Comparison of ENCODE assay signal across 8 cellular contexts in the genomic region with DNA sequence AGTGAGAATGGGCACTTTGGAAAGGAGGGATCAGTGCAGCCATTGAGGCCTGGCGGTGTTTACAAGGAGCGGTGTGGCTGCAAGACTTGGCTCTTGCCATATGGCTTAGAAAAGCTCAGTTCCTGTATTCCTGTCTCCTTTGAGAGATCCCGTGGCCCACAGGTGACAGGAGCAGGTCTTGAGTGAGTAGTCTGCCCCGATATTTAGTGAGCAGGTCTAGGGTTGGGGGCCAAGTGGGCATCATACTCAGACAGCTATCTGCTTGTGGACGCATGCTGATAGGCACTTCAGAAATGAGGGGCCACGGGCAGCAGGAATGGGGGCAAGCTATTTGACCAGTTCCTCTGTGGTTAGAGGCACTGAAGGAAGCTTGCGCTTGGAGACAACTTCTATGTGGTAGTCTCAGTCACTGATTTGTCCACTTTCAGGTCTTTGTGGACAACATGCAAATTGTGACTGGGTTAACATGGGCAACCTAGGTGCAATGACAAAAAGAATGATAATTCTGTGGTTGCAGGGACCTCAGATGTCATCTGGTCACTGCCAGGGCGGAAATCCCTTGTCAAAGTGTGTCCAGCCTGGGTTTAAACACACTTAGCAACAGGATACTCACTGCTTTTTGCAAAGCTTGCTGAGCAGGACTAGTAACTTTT. TPM values are rescaled to one million over a fixed set of nuclear protein-coding genes. Genes with fewer than 3 reads are reported as not detected.
DNase-seq lines count a peak whose midpoint lies in the region; FAIRE-seq and TF ChIP-seq lines count a peak whose summit lies in the region.

No MANE protein-coding gene starts in this region.

- CTCF ChIA-PET in activated naive CD4-positive, alpha-beta T cell treated with anti-CD3 and anti-CD28 coated beads for 36 hours (lab: Charles Lee) = interaction anchor here (1.0 to 1.6 kb wide), 3 partner anchors 44 to 285 kb away, joined by 3 read pairs; no protein-coding TSS in a partner anchor

- peaks cover 40% of the 10 kb centered on the region for H3K4me1 Mint-ChIP-seq in activated naive CD4-positive, alpha-beta T cell treated with anti-CD3 and anti-CD28 coated beads for 36 hours (ENCODE audit: low read depth)
- H3K4me1 Mint-ChIP-seq in activated T-helper 1 cell treated with anti-CD3 and anti-CD28 coated beads, Interleukin-12 subunit alpha, Interleukin-12 subunit beta, Interleukin-2, Interleukin-4 antibody, amounts not matched to agents 30 ng/mL and 10 ng/mL and 1 ng/mL, durations not matched to agents 14 hours and 24 hours and 36 hours (ENCODE audit: low read depth) = peaks cover 46% of the 10 kb centered on the region

- DNase-seq in activated naive CD4-positive, alpha-beta T cell treated with anti-CD3 and anti-CD28 coated beads for 36 hours = no peak
- no peak for DNase-seq in activated naive CD4-positive, alpha-beta T cell treated with anti-CD3 and anti-CD28 coated beads, Interleukin-2, amount 50 U/mL, for 16 hours
- DNase-seq in activated T-helper 1 cell treated with anti-CD3 and anti-CD28 coated beads, Interleukin-12 subunit alpha, Interleukin-12 subunit beta, Interleukin-2, Interleukin-4 antibody, amounts not matched to agents 30 ng/mL and 10 ng/mL and 1 ng/mL, durations not matched to agents 14 hours and 24 hours and 36 hours (ENCODE audit: low spot score) = no peak
- DNase-seq in keratinocyte (ENCODE audit: low read depth, low spot score) (no peak), tibial nerve (ENCODE audit: low spot score in 2 of 2) (no peak), DMS79 (lab: John Stamatoyannopoulos, UW) (no peak), HuH-7 (ENCODE audit: low spot score) (no peak), EL (no peak)

- intact Hi-C loops in activated naive CD4-positive, alpha-beta T cell treated with anti-CD3 and anti-CD28 coated beads for 36 hours (cut with micrococcal nuclease) = loop anchor here (10.0 kb wide), 2 partner anchors 843 to 1383 kb away; partner anchors contain the start of genes ABHD17C and FAH
- intact Hi-C loops in activated T-helper 1 cell treated with anti-CD3 and anti-CD28 coated beads, Interleukin-12 subunit alpha, Interleukin-12 subunit beta, Interleukin-2, Interleukin-4 antibody, amounts not matched to agents 30 ng/mL and 10 ng/mL and 1 ng/mL, durations not matched to agents 14 hours and 24 hours and 36 hours (cut with micrococcal nuclease) = loop anchor here (1.0 to 5.0 kb wide), 3 partner anchors 585 to 875 kb away; partner anchors contain the start of genes FAH and MTHFS

- H3K4me1 ChIP-seq in keratinocyte (ENCODE audit: control insufficient read depth, extremely low read depth, insufficient read depth, low read length) (peaks cover 33% of the 10 kb centered on the region), tibial nerve (peaks cover 0 to 24% (median 7%) of the 10 kb centered on the region in 4 donors)

- H3K4me3 Mint-ChIP-seq in activated naive CD4-positive, alpha-beta T cell treated with anti-CD3 and anti-CD28 coated beads for 36 hours = peak overlapping the region; percentile 85
- H3K4me3 Mint-ChIP-seq in activated T-helper 1 cell treated with anti-CD3 and anti-CD28 coated beads, Interleukin-12 subunit alpha, Interleukin-12 subunit beta, Interleukin-2, Interleukin-4 antibody, amounts not matched to agents 30 ng/mL and 10 ng/mL and 1 ng/mL, durations not matched to agents 14 hours and 24 hours and 36 hours = peak overlapping the region; percentile 95

- H3K27me3 ChIP-seq in keratinocyte (ENCODE audit: control insufficient read depth, extremely low read depth, insufficient read depth, low read length) (peaks cover 11% of the 10 kb centered on the region), tibial nerve (no peaks in the 10 kb centered on the region)

- H3K9me3 ChIP-seq in keratinocyte (ENCODE audit: control insufficient read depth, low read depth, low read length) (no peaks in the 10 kb centered on the region), tibial nerve (no peaks in the 10 kb centered on the region)

- H3K36me3 Mint-ChIP-seq in activated naive CD4-positive, alpha-beta T cell treated with anti-CD3 and anti-CD28 coated beads for 36 hours (ENCODE audit: low read depth) = peaks cover 40% of the 10 kb centered on the region
- H3K36me3 Mint-ChIP-seq in activated T-helper 1 cell treated with anti-CD3 and anti-CD28 coated beads, Interleukin-12 subunit alpha, Interleukin-12 subunit beta, Interleukin-2, Interleukin-4 antibody, amounts not matched to agents 30 ng/mL and 10 ng/mL and 1 ng/mL, durations not matched to agents 14 hours and 24 hours and 36 hours (ENCODE audit: low read depth) = peaks cover 39% of the 10 kb centered on the region

- H3K4me2 ChIP-seq in keratinocyte (ENCODE audit: control insufficient read depth, extremely low read depth, insufficient read depth, low read depth, low read length) = peak overlapping the region; percentile 79

- no peak for FAIRE-seq in keratinocyte (lab: Jason Lieb, UNC)

- H3K9me1 ChIP-seq in keratinocyte (ENCODE audit: control insufficient read depth, extremely low read depth, insufficient read depth, low read length) = no peaks in the 10 kb centered on the region

- H3K79me2 ChIP-seq in keratinocyte (ENCODE audit: control insufficient read depth, insufficient read depth, low read length) = peaks cover 46% of the 10 kb centered on the region

- WGBS in tibial nerve, 2 donors = 66 to 71% methylated on average over 8 of the region's 8 CpGs

- peak overlapping the region; percentile 82 for H3K9ac ChIP-seq in keratinocyte (ENCODE audit: control insufficient read depth, extremely low read depth, insufficient read depth, low read length)

- H2AFZ ChIP-seq in keratinocyte (ENCODE audit: control insufficient read depth, low read length) = peak overlapping the region; percentile 85

- peaks cover 14% of the 10 kb centered on the region for H3K27me3 Mint-ChIP-seq in activated naive CD4-positive, alpha-beta T cell treated with anti-CD3 and anti-CD28 coated beads for 36 hours (ENCODE audit: low read depth)
- peaks cover 25% of the 10 kb centered on the region for H3K27me3 Mint-ChIP-seq in activated T-helper 1 cell treated with anti-CD3 and anti-CD28 coated beads, Interleukin-12 subunit alpha, Interleukin-12 subunit beta, Interleukin-2, Interleukin-4 antibody, amounts not matched to agents 30 ng/mL and 10 ng/mL and 1 ng/mL, durations not matched to agents 14 hours and 24 hours and 36 hours (ENCODE audit: insufficient read depth)

- dilution Hi-C loops in keratinocyte (cut with MboI; ENCODE audit: extremely low pct_ligation_motif_present, low sequenced_read_pairs) = no loop called here

- peaks cover 15 to 25% of the 10 kb centered on the region in 2 experiments for H3K36me3 ChIP-seq in keratinocyte (ENCODE audit: control insufficient read depth in 2 of 2, extremely low read depth in 1 of 2, insufficient read depth in 2 of 2, low read length in 2 of 2)
- peaks cover 0 to 37% (median 0%) of the 10 kb centered on the region in 3 donors for H3K36me3 ChIP-seq in tibial nerve

- no peaks in the 10 kb centered on the region for H3K9me3 Mint-ChIP-seq in activated naive CD4-positive, alpha-beta T cell treated with anti-CD3 and anti-CD28 coated beads for 36 hours
- no peaks in the 10 kb centered on the region for H3K9me3 Mint-ChIP-seq in activated T-helper 1 cell treated with anti-CD3 and anti-CD28 coated beads, Interleukin-12 subunit alpha, Interleukin-12 subunit beta, Interleukin-2, Interleukin-4 antibody, amounts not matched to agents 30 ng/mL and 10 ng/mL and 1 ng/mL, durations not matched to agents 14 hours and 24 hours and 36 hours

- H3K4me3 ChIP-seq in keratinocyte (ENCODE audit: control insufficient read depth in 2 of 3, extremely low read depth in 1 of 3, insufficient read depth in 2 of 3, low read depth in 1 of 3, low read length in 3 of 3) = peak overlapping the region; percentile 72 to 89 (median 84)
- peak overlapping the region; percentile 60 to 68 (median 64) for H3K4me3 ChIP-seq in tibial nerve

- no peak for TF ChIP-seq CTCF in keratinocyte (optimal IDR thresholded peaks at IDR 0.05 in 1 of 3, IDR thresholded peaks at IDR 0.05 in 1 of 3, conservative IDR thresholded peaks at IDR 0.05 in 1 of 3; ENCODE audit: extremely low read depth in 1 of 3, insufficient read depth in 2 of 3, low read length in 3 of 3)
- no peak for TF ChIP-seq CTCF in tibial nerve (IDR thresholded peaks at IDR 0.05)

- no peaks in the 10 kb centered on the region for H4K20me1 ChIP-seq in keratinocyte (ENCODE audit: control insufficient read depth, extremely low read depth, insufficient read depth, low read length)

- no peak overlapping the region for H3K27ac Mint-ChIP-seq in activated naive CD4-positive, alpha-beta T cell treated with anti-CD3 and anti-CD28 coated beads for 36 hours
- peak overlapping the region; percentile 68 for H3K27ac Mint-ChIP-seq in activated T-helper 1 cell treated with anti-CD3 and anti-CD28 coated beads, Interleukin-12 subunit alpha, Interleukin-12 subunit beta, Interleukin-2, Interleukin-4 antibody, amounts not matched to agents 30 ng/mL and 10 ng/mL and 1 ng/mL, durations not matched to agents 14 hours and 24 hours and 36 hours

- TF ChIP-seq EP300 in tibial nerve (IDR thresholded peaks at IDR 0.05) = no peak

- no peak for TF ChIP-seq POLR2A in tibial nerve (IDR thresholded peaks at IDR 0.05)

- H3K27ac ChIP-seq in keratinocyte (ENCODE audit: control insufficient read depth, insufficient read depth, low read length) = peak overlapping the region; percentile 59
- peak overlapping the region in 1 of 4 donors; percentile 4 for H3K27ac ChIP-seq in tibial nerve

RNA-seq across cellular contexts. Expression of gene TMED3, which starts 1.1 kb away (rescaled TPM):
- total RNA-seq in activated naive CD4-positive, alpha-beta T cell treated with anti-CD3 and anti-CD28 coated beads for 36 hours = 10 to 100 TPM; 37.6 to 37.9 TPM
- total RNA-seq in activated T-helper 1 cell treated with anti-CD3 and anti-CD28 coated beads, Interleukin-12 subunit alpha, Interleukin-12 subunit beta, Interleukin-2, Interleukin-4 antibody, amounts not matched to agents 30 ng/mL and 10 ng/mL and 1 ng/mL, durations not matched to agents 14 hours and 24 hours and 36 hours = 60.8 and 63.4 TPM in 2 replicates
- 137 to 203 TPM (median 144 TPM) in 3 replicates for polyA plus RNA-seq in keratinocyte
- 57.0 TPM for polyA plus RNA-seq in keratinocyte (2011; ENCODE audit: low read depth)
- polyA plus RNA-seq in keratinocyte (2011; cell fraction: cytosol; rRNA removed) = 136 and 167 TPM in 2 replicates
- polyA plus RNA-seq in keratinocyte (2011; cell fraction: nucleus; rRNA removed) = 111 and 128 TPM in 2 replicates
- polyA plus RNA-seq in keratinocyte (2012; ENCODE audit: low replicate concordance) = 103 and 125 TPM in 2 replicates
- 90.9 to 109 TPM (median 93.1 TPM) in 3 replicates for polyA minus RNA-seq in keratinocyte
- 111 TPM for polyA minus RNA-seq in keratinocyte (2011; cell fraction: cytosol; rRNA and poly(A)+ RNA removed)
- 44.2 and 46.1 TPM in 2 replicates for polyA minus RNA-seq in keratinocyte (2011; cell fraction: nucleus; rRNA and poly(A)+ RNA removed)
- total RNA-seq in tibial nerve = 10 to 100 TPM; 18.0 to 26.3 (median 23.4) TPM

RNA-seq across cellular contexts. Expression of gene ANKRD34C, which starts 29.5 kb away (rescaled TPM):
- not detected for total RNA-seq in activated naive CD4-positive, alpha-beta T cell treated with anti-CD3 and anti-CD28 coated beads for 36 hours
- total RNA-seq in activated T-helper 1 cell treated with anti-CD3 and anti-CD28 coated beads, Interleukin-12 subunit alpha, Interleukin-12 subunit beta, Interleukin-2, Interleukin-4 antibody, amounts not matched to agents 30 ng/mL and 10 ng/mL and 1 ng/mL, durations not matched to agents 14 hours and 24 hours and 36 hours = not detected in 2 replicates
- not detected in 3 replicates for polyA plus RNA-seq in keratinocyte
- polyA plus RNA-seq in keratinocyte (2011; ENCODE audit: low read depth) = not detected
- not detected in 2 replicates for polyA plus RNA-seq in keratinocyte (2011; cell fraction: cytosol; rRNA removed)
- polyA plus RNA-seq in keratinocyte (2011; cell fraction: nucleus; rRNA removed) = not detected in 2 replicates
- polyA plus RNA-seq in keratinocyte (2012; ENCODE audit: low replicate concordance) = not detected in 2 replicates
- polyA minus RNA-seq in keratinocyte = not detected in 3 replicates
- polyA minus RNA-seq in keratinocyte (2011; cell fraction: cytosol; rRNA and poly(A)+ RNA removed) = not detected
- not detected in 2 replicates for polyA minus RNA-seq in keratinocyte (2011; cell fraction: nucleus; rRNA and poly(A)+ RNA removed)
- not detected for total RNA-seq in tibial nerve
